ENCODE assay signal across 18 cellular contexts in the genomic region with DNA sequence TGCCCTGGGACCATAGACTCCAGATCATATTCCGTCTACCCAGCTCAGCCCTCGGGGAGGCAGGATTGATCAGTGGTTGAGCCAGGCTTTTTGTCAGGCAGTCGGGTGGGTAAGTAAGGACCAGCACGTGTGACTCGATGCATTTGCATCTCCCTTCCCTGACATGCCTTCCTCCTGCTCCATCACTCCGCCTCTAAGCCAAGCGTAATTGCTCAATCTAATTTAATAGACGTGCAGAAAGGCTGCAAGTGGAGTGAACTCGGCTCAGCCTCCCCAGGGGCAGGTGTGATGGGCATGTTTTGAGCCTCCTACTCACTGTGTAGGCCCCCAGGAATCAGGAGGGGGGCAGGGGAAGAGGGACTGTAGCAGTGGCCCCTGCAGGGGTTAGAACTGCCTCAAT.
"Had no signal": no experiment of that assay in that cellular context is flagged by ENCODE, and none has a peak within 500 bp of the region (broad histone marks: within the 10 kb centered on the region; RNA-seq: fewer than 3 reads in every experiment).

No MANE protein-coding gene starts in this region.

- DNase-seq: activated B cell treated with CpG ODN at 0.5 μM for 24 hours; activated CD4-positive, alpha-beta T cell treated with anti-CD3 and anti-CD28 coated beads for 36 hours; activated CD4-positive, alpha-beta T cell treated with anti-CD3 and anti-CD28 coated beads, Interleukin-2, amount 50 U/mL, for 4 hours; activated CD8-positive, alpha-beta memory T cell treated with anti-CD3 and anti-CD28 coated beads for 24 hours; activated CD8-positive, alpha-beta memory T cell treated with anti-CD3 and anti-CD28 coated beads, Interleukin-2, amount 50 U/mL, for 4 hours; activated T-cell treated with anti-CD3 and anti-CD28 coated beads, Interleukin-2, amount 50 U/mL, for 24 hours; adrenal gland; central memory CD4-positive, alpha-beta T cell; effector memory CD4-positive, alpha-beta T cell; foreskin melanocyte; hippocampal formation; midbrain; natural killer cell; ovary; psoas muscle; right cardiac atrium; stimulated activated CD4-positive, alpha-beta T cell treated with anti-CD3 and anti-CD28 coated beads, Interleukin-4, amount 100 ng/mL, for 24 hours; stimulated activated naive CD4-positive, alpha-beta T cell treated with Interleukin-2 at 50 U/mL for 16 hours had no signal
